Comparison of ENCODE assay signal across 21 cellular contexts in genomic region chr17:9230861-9231260, GRCh38.
DNase-seq lines count a peak whose midpoint lies in the region; ATAC-seq, FAIRE-seq and TF ChIP-seq lines count a peak whose summit lies in the region.
"Had no signal": no experiment of that assay in that cellular context is flagged by ENCODE, and none has a peak within 500 bp of the region (broad histone marks: within the 10 kb centered on the region; RNA-seq: fewer than 3 reads in every experiment).

No MANE protein-coding gene starts in this region.

- WGBS in SK-N-SH (ENCODE audit: low lambda C conversion rate): 87% methylated on average over 10 of the region's 11 CpGs
- WGBS in suprapubic skin: 95% methylated on average over 11 of the region's 11 CpGs

- H3K36me3 ChIP-seq in SK-N-SH (replicated peaks in 1 of 2; ENCODE audit: control insufficient read depth in 1 of 2, insufficient read depth in 2 of 2, low read length in 1 of 2) (no peaks in the 10 kb centered on the region), astrocyte (ENCODE audit: insufficient read depth, low read length) (no peaks in the 10 kb centered on the region), suprapubic skin (no peaks in the 10 kb centered on the region), A673 (ENCODE audit: insufficient read depth, low read length, poor library complexity, severe bottlenecking) (no peaks in the 10 kb centered on the region)

- H3K4me1 Mint-ChIP-seq in astrocyte (ENCODE audit: low read depth, unreplicated experiment) (no peaks in the 10 kb centered on the region), glutamatergic neuron (ENCODE audit: low read depth, unreplicated experiment) (no peaks in the 10 kb centered on the region)
- H3K4me1 Mint-ChIP-seq: B cell had no signal

- H3K4me3 ChIP-seq in SK-N-SH (ENCODE audit: low read depth in 2 of 2, low read length in 1 of 2): no peak overlapping the region
- no peak overlapping the region for H3K4me3 ChIP-seq in astrocyte (ENCODE audit: insufficient read depth, low read depth, low read length)
- H3K4me3 ChIP-seq in suprapubic skin: no peak overlapping the region
- H3K4me3 ChIP-seq in A673 (ENCODE audit: low read depth, low read length, poor library complexity, severe bottlenecking): no peak overlapping the region

- H4K20me1 ChIP-seq in SK-N-SH (ENCODE audit: insufficient read depth): no peaks in the 10 kb centered on the region
- no peaks in the 10 kb centered on the region for H4K20me1 ChIP-seq in astrocyte (ENCODE audit: insufficient read depth, low read length)

- H3K9me2 ChIP-seq in SK-N-SH: no peaks in the 10 kb centered on the region

- DNase-seq in SK-N-SH: no peak
- DNase-seq in astrocyte (ENCODE audit: low read depth): no peak
- peak; percentile 2 for DNase-seq in glutamatergic neuron
- no peak for DNase-seq in suprapubic skin (ENCODE audit: low spot score in 2 of 2)
- DNase-seq in A673 (ENCODE audit: low spot score): no peak
- DNase-seq in SKM-1 treated with dmso at 0.1 percent for 144 hours (lab: John Stamatoyannopoulos, UW; ENCODE audit: unreplicated experiment): no peak
- DNase-seq in Ammon's horn (ENCODE audit: low spot score): no peak
- DNase-seq: ACHN; C1 segment of cervical spinal cord; CD4-positive, alpha-beta T cell; COR-L47; DMS153; DMS79 treated with DMSO at 0.1 percent for 48 hours had no signal

- intact Hi-C loops in A673 (cut with micrococcal nuclease; ENCODE audit: unreplicated experiment): no loop called here

- TF ChIP-seq EP300 in SK-N-SH (IDR thresholded peaks at IDR 0.05; ENCODE audit: borderline replicate concordance in 1 of 2, low read depth in 1 of 2, low read length in 1 of 2) (no peak), suprapubic skin (IDR thresholded peaks at IDR 0.05) (no peak)

- BruUV-seq in A673 (replicated peaks; lab: Mats Ljungman, UMichigan): no TSS peak

- H3K9me3 Mint-ChIP-seq in astrocyte (ENCODE audit: unreplicated experiment): peaks cover 5% of the 10 kb centered on the region
- H3K9me3 Mint-ChIP-seq in glutamatergic neuron (ENCODE audit: unreplicated experiment): no peaks in the 10 kb centered on the region
- H3K9me3 Mint-ChIP-seq: CD4-positive, alpha-beta T cell had no signal

- H3K9me3 ChIP-seq in SK-N-SH (no peaks in the 10 kb centered on the region), astrocyte (ENCODE audit: insufficient read depth, low read depth, low read length) (no peaks in the 10 kb centered on the region), suprapubic skin (no peaks in the 10 kb centered on the region), A673 (ENCODE audit: low read depth, low read length, poor library complexity, severe bottlenecking) (no peaks in the 10 kb centered on the region)

- H3K79me2 ChIP-seq in SK-N-SH (ENCODE audit: insufficient read depth): no peaks in the 10 kb centered on the region
- H3K79me2 ChIP-seq in astrocyte (ENCODE audit: insufficient read depth, low read length): no peaks in the 10 kb centered on the region

- no peaks in the 10 kb centered on the region for H3F3A ChIP-seq in SK-N-SH (replicated peaks; ENCODE audit: insufficient read depth)

- H3K27me3 ChIP-seq in SK-N-SH (ENCODE audit: insufficient read depth) (no peaks in the 10 kb centered on the region), astrocyte (ENCODE audit: insufficient read depth, low read length) (no peaks in the 10 kb centered on the region), suprapubic skin (no peaks in the 10 kb centered on the region), A673 (replicated peaks; ENCODE audit: insufficient read depth, low read depth, low read length, poor library complexity) (no peaks in the 10 kb centered on the region)

- no peak overlapping the region for H2AFZ ChIP-seq in SK-N-SH (ENCODE audit: low read depth)
- H2AFZ ChIP-seq in astrocyte (ENCODE audit: low read depth, low read length): no peak overlapping the region

- TF ChIP-seq RAD21 in SK-N-SH (IDR thresholded peaks at IDR 0.05; ENCODE audit: low read length): no peak

- H3K4me1 ChIP-seq in SK-N-SH (ENCODE audit: control insufficient read depth in 1 of 2, insufficient read depth in 2 of 2, low read depth in 1 of 2, low read length in 1 of 2) (peaks cover 0 to 13% of the 10 kb centered on the region in 2 experiments; a peak in 1 of 4 replicates), astrocyte (ENCODE audit: insufficient read depth, low read length) (peaks cover 17% of the 10 kb centered on the region), suprapubic skin (peaks cover 26% of the 10 kb centered on the region), A673 (ENCODE audit: insufficient read depth, low read length, poor library complexity, severe bottlenecking) (peaks cover 11% of the 10 kb centered on the region)

- POLR2A ChIA-PET in SK-N-SH (lab: Yijun Ruan, JAX): no interaction called here
- POLR2A ChIA-PET in A673 (lab: Charles Lee; ENCODE audit: low non-redundant PET): interaction anchor here (0.6 kb wide), 1 partner anchor 9 kb away, joined by 3 read pairs; no protein-coding TSS in a partner anchor

- H3K36me3 Mint-ChIP-seq in astrocyte (ENCODE audit: low read depth, unreplicated experiment) (no peaks in the 10 kb centered on the region), glutamatergic neuron (ENCODE audit: unreplicated experiment) (no peaks in the 10 kb centered on the region)

- no peak for FAIRE-seq in astrocyte (lab: Jason Lieb, UNC)
- FAIRE-seq: D721Med, G401.6, GM12892, H1 had no signal

- no peak overlapping the region for H3K4me2 ChIP-seq in SK-N-SH
- peak overlapping the region; percentile 15 for H3K4me2 ChIP-seq in astrocyte (ENCODE audit: low read length)

- H3K27ac Mint-ChIP-seq in astrocyte (ENCODE audit: unreplicated experiment): no peak overlapping the region
- H3K27ac Mint-ChIP-seq in glutamatergic neuron (ENCODE audit: unreplicated experiment): no peak overlapping the region
- H3K27ac Mint-ChIP-seq: B cell; CD4-positive, alpha-beta T cell had no signal

- H3K27me3 Mint-ChIP-seq in astrocyte (ENCODE audit: low read depth, unreplicated experiment) (peaks cover 2% of the 10 kb centered on the region), glutamatergic neuron (ENCODE audit: unreplicated experiment) (no peaks in the 10 kb centered on the region)
- H3K27me3 Mint-ChIP-seq: CD4-positive, alpha-beta T cell had no signal

- no peak overlapping the region for H3K9ac ChIP-seq in SK-N-SH
- no peak overlapping the region for H3K9ac ChIP-seq in astrocyte (ENCODE audit: low read length)

- no peak overlapping the region for H3K4me3 Mint-ChIP-seq in astrocyte (ENCODE audit: unreplicated experiment)
- no peak overlapping the region for H3K4me3 Mint-ChIP-seq in glutamatergic neuron (ENCODE audit: unreplicated experiment)
- H3K4me3 Mint-ChIP-seq: B cell; CD4-positive, alpha-beta T cell had no signal

- TF ChIP-seq CTCF in SK-N-SH (IDR thresholded peaks at IDR 0.05): no peak
- TF ChIP-seq CTCF in astrocyte (IDR thresholded peaks at IDR 0.05; ENCODE audit: insufficient read depth, low read depth, low read length): no peak
- no peak for TF ChIP-seq CTCF in glutamatergic neuron (IDR thresholded peaks at IDR 0.05; ENCODE audit: partially characterized antibody, unreplicated experiment)
- no peak for TF ChIP-seq CTCF in suprapubic skin (IDR thresholded peaks at IDR 0.05)
- no peak for TF ChIP-seq CTCF in A673 (conservative IDR thresholded peaks at IDR 0.05; ENCODE audit: low read depth, low read length)

- CTCF ChIA-PET in SK-N-SH (lab: Yijun Ruan, JAX) (interaction anchor here (0.9 kb wide), 1 partner anchor 61 kb away, joined by 3 read pairs; no protein-coding TSS in a partner anchor), A673 (lab: Charles Lee) (no interaction called here)

- H3K27ac ChIP-seq in SK-N-SH (ENCODE audit: low read depth in 2 of 2, low read length in 1 of 2): no peak overlapping the region
- H3K27ac ChIP-seq in astrocyte (ENCODE audit: low read depth, low read length): no peak overlapping the region
- H3K27ac ChIP-seq in suprapubic skin: peak overlapping the region; percentile 29
- no peak overlapping the region for H3K27ac ChIP-seq in A673 (ENCODE audit: low read depth, low read length, poor library complexity, severe bottlenecking)
- H3K27ac ChIP-seq: 22Rv1, HL-60 had no signal

- TF ChIP-seq POLR2A in suprapubic skin (IDR thresholded peaks at IDR 0.05): no peak

- ATAC-seq in SK-N-SH treated with all-trans-retinoic acid at 6 μM for 48 hours: no peak

TF ChIP-seq in SK-N-SH treated with all-trans-retinoic acid at 6 μM for 48 hours, 23 proteins besides CTCF, POLR2A, EP300 and RAD21 (continues in another document):
- no peak for TF ChIP-seq GLIS3 (CRISPR knock-in tag; IDR thresholded peaks at IDR 0.05)
- TF ChIP-seq, protein P1, sequence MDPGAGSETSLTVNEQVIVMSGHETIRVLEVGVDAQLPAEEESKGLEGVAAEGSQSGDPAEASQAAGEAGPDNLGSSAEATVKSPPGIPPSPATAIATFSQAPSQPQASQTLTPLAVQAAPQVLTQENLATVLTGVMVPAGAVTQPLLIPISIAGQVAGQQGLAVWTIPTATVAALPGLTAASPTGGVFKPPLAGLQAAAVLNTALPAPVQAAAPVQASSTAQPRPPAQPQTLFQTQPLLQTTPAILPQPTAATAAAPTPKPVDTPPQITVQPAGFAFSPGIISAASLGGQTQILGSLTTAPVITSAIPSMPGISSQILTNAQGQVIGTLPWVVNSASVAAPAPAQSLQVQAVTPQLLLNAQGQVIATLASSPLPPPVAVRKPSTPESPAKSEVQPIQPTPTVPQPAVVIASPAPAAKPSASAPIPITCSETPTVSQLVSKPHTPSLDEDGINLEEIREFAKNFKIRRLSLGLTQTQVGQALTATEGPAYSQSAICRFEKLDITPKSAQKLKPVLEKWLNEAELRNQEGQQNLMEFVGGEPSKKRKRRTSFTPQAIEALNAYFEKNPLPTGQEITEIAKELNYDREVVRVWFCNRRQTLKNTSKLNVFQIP (CRISPR knock-in tag; IDR thresholded peaks at IDR 0.05; ENCODE audit: borderline replicate concordance, low read depth): no peak
